ENCODE assay signal across 10 cellular contexts in the genomic region with DNA sequence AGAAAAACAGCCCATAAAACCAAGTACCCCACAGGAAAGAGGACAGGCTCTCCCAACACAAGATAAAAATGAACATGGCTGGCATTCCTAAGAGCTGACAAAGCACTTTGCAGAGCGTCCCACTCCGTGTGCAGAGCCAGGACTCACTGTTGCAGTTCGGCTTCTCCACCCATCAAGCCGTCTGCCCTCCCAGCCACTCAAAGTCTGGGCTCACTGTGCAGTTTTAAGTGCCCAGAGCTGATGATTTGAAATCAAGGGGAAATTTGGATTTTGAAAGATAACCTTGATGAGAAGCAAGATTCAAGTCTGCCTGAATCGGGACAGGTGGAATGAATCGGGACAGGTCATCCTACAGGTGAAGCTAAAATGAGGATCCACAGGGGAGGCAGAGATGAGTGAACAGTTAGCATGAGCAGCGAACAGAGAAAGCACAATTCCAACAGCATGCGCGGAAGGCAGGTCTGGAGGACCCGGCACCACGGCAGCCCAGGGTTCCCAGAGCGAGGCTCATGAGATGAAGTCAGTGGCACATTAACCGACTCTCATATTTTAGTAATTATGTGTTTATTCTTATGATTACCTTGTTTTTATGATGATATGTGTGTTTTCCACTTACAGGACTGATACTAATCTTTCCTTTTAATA. TPM values are rescaled to one million over a fixed set of nuclear protein-coding genes. Genes with fewer than 3 reads are reported as not detected.
DNase-seq lines count a peak whose midpoint lies in the region; ATAC-seq, FAIRE-seq and TF ChIP-seq lines count a peak whose summit lies in the region.
"Had no signal": no experiment of that assay in that cellular context is flagged by ENCODE, and none has a peak within 500 bp of the region (broad histone marks: within the 10 kb centered on the region; RNA-seq: fewer than 3 reads in every experiment).

No MANE protein-coding gene starts in this region.

- H3K36me3 ChIP-seq in BE2C = no peaks in the 10 kb centered on the region
- peaks cover 8% of the 10 kb centered on the region for H3K36me3 ChIP-seq in colonic mucosa

- H3K4me1 ChIP-seq in BE2C (peaks cover 19% of the 10 kb centered on the region), colonic mucosa (no peaks in the 10 kb centered on the region)

- no peak for ATAC-seq in naive thymus-derived CD8-positive, alpha-beta T cell

- POLR2A ChIA-PET in naive thymus-derived CD8-positive, alpha-beta T cell (lab: Charles Lee) = interaction anchor here (0.5 to 1.1 kb wide), 3 partner anchors 34 to 108 kb away, joined by 3 to 5 read pairs (median 4); no protein-coding TSS in a partner anchor

- no peaks in the 10 kb centered on the region for H3K27me3 Mint-ChIP-seq in chondrocyte (ENCODE audit: low read depth)
- H3K27me3 Mint-ChIP-seq in naive thymus-derived CD8-positive, alpha-beta T cell = no peaks in the 10 kb centered on the region

- peak; percentile 86 for FAIRE-seq in HTR-8/SVneo (lab: Jason Lieb, UNC)

- H3K4me1 Mint-ChIP-seq in chondrocyte (ENCODE audit: low read depth) = peaks cover 23% of the 10 kb centered on the region
- peaks cover 13 to 28% (median 23%) of the 10 kb centered on the region in 4 donors for H3K4me1 Mint-ChIP-seq in naive thymus-derived CD8-positive, alpha-beta T cell
- H3K4me1 Mint-ChIP-seq: neural crest cell had no signal

- no peak overlapping the region for H3K4me3 Mint-ChIP-seq in chondrocyte (ENCODE audit: unreplicated experiment)
- no peak overlapping the region for H3K4me3 Mint-ChIP-seq in naive thymus-derived CD8-positive, alpha-beta T cell
- H3K4me3 Mint-ChIP-seq: neural crest cell had no signal

- TF ChIP-seq CTCF in BE2C (IDR thresholded peaks at IDR 0.05; ENCODE audit: low read depth, low read length) = no peak
- TF ChIP-seq CTCF in chondrocyte (IDR thresholded peaks at IDR 0.05) = no peak
- TF ChIP-seq CTCF in colonic mucosa (IDR thresholded peaks at IDR 0.05) = no peak

- no peak overlapping the region for H3K27ac ChIP-seq in colonic mucosa

- H3K4me3 ChIP-seq in BE2C (ENCODE audit: low read depth, low read length) (peak overlapping the region; percentile 6; the same call in 1 of the 2 replicates), colonic mucosa (no peak overlapping the region)

- H3K9ac ChIP-seq in colonic mucosa (ENCODE audit: low read depth in 2 of 2, low read length in 2 of 2) = no peak overlapping the region

- H3K9me3 ChIP-seq in BE2C = no peaks in the 10 kb centered on the region
- H3K9me3 ChIP-seq in colonic mucosa = no peaks in the 10 kb centered on the region

- H3K36me3 Mint-ChIP-seq in chondrocyte (ENCODE audit: low read depth) = peaks cover 2% of the 10 kb centered on the region
- H3K36me3 Mint-ChIP-seq in naive thymus-derived CD8-positive, alpha-beta T cell = peaks cover 16 to 99% (median 32%) of the 10 kb centered on the region in 3 donors

- peak overlapping the region; percentile 87 for H3K27ac Mint-ChIP-seq in chondrocyte (ENCODE audit: unreplicated experiment)
- peak overlapping the region in 6 of 10 donors; percentile 48 to 88 (median 67) for H3K27ac Mint-ChIP-seq in naive thymus-derived CD8-positive, alpha-beta T cell

- DNase-seq in BE2C (peak; percentile 44), HTR-8/SVneo (ENCODE audit: insufficient read length, low spot score) (peak; percentile 87), chondrocyte (ENCODE audit: low spot score) (peak; percentile 68), colonic mucosa (no peak), anterior cingulate cortex (lab: John Stamatoyannopoulos, UW) (no peak), NCI-H2081 (lab: John Stamatoyannopoulos, UW) (no peak)
- no peak for DNase-seq in naive thymus-derived CD8-positive, alpha-beta T cell
- DNase-seq in stimulated activated CD4-positive, alpha-beta T cell treated with anti-CD3 and anti-CD28 coated beads, Interleukin-4, amount 100 ng/mL, for 1 hour = no peak
- DNase-seq: NCI-H2029 had no signal

- no peaks in the 10 kb centered on the region for H3K27me3 ChIP-seq in BE2C
- no peaks in the 10 kb centered on the region for H3K27me3 ChIP-seq in colonic mucosa

- peaks cover 4% of the 10 kb centered on the region for H3K9me3 Mint-ChIP-seq in chondrocyte (ENCODE audit: low read depth)
- no peaks in the 10 kb centered on the region for H3K9me3 Mint-ChIP-seq in naive thymus-derived CD8-positive, alpha-beta T cell
- H3K9me3 Mint-ChIP-seq: neural crest cell had no signal

- intact Hi-C loops in colonic mucosa (cut with DNase I) = loop anchor here (10.0 kb wide), 1 partner anchor 379 kb away; no protein-coding TSS in a partner anchor

RNA-seq across cellular contexts. Expression of gene GPR68, which starts 39.8 kb away (rescaled TPM):
- 25.8 TPM for polyA plus RNA-seq in BE2C (2012; ENCODE audit: insufficient read depth, insufficient read length, low read depth)
- 0.42 to 4.1 TPM (median 0.46 TPM) in 3 replicates for total RNA-seq in chondrocyte
- total RNA-seq in naive thymus-derived CD8-positive, alpha-beta T cell = under 1 TPM; 0.60 to 0.73 TPM
- polyA plus RNA-seq in naive thymus-derived CD8-positive, alpha-beta T cell = 1 to 10 TPM in 1 of 3 donors, under 1 TPM in 2; 0.15 to 7.9 (median 0.82) TPM
- total RNA-seq in colonic mucosa = under 1 TPM; 0.37 to 0.66 TPM

Comparison
In these comparisons a context has a peak if more than half of its experiments do, and no peak if none do; other contexts are left out.
1. DNase-seq: peak in BE2C (single experiment), HTR-8/SVneo (single experiment) and chondrocyte (single experiment); none in naive thymus-derived CD8-positive, alpha-beta T cell (0 of 10), stimulated activated CD4-positive, alpha-beta T cell treated with anti-CD3 and anti-CD28 coated beads, Interleukin-4, amount 100 ng/mL, for 1 hour (single experiment), colonic mucosa (single experiment), anterior cingulate cortex (0 of 58) and NCI-H2081 (0 of 2).